In genomic region chr17:22268912-22269220, GRCh38 we compare ENCODE assay signal across 28 cellular contexts.
"Had no signal": no experiment of that assay in that cellular context is flagged by ENCODE, and none has a peak within 500 bp of the region (broad histone marks: within the 10 kb centered on the region; RNA-seq: fewer than 3 reads in every experiment).

No MANE protein-coding gene starts in this region.

- H3K4me2 ChIP-seq: smooth muscle cell had no signal

- H3K9ac ChIP-seq: parathyroid adenoma had no signal

- H3K4me3 ChIP-seq: ovary, psoas muscle, right lobe of liver, skin epidermis, smooth muscle cell, spleen, thoracic aorta, thyroid gland, tibial nerve, upper lobe of left lung, vagina had no signal

- FAIRE-seq: urothelium cell line had no signal

- H3K79me2 ChIP-seq: parathyroid adenoma had no signal

- H3K36me3 ChIP-seq: neutrophil, ovary, right lobe of liver, spleen, thoracic aorta, thyroid gland, tibial nerve, upper lobe of left lung, vagina had no signal

- H3K4me1 ChIP-seq: parathyroid adenoma, psoas muscle, right lobe of liver, spleen, thyroid gland, tibial nerve, upper lobe of left lung, vagina had no signal

- ATAC-seq: naive thymus-derived CD8-positive, alpha-beta T cell; natural killer cell treated with Interleukin-12 subunit alpha and Interleukin-12 subunit beta and Interleukin-15 and Interleukin-18, amount 100 ng/mL, for 72 hours; psoas muscle; right cardiac atrium; right lobe of liver; stimulated activated memory B cell treated with anti-CD40 and anti-IgM and Interleukin-4, amounts not matched to agents 10 μg/mL and 1 μg/mL and 100 μg/mL, for 72 hours; stimulated activated naive CD8-positive, alpha-beta T cell treated with anti-CD3 and anti-CD28 coated beads, Interleukin-15, amount 100 ng/mL, for 72 hours; stimulated activated naive CD8-positive, alpha-beta T cell treated with anti-CD3 and anti-CD28 coated beads, Interleukin-15, Interleukin-2, amounts not matched to agents 100 U/mL and 50 U/mL, for 24 hours had no signal

- DNase-seq: naive thymus-derived CD8-positive, alpha-beta T cell; nephron progenitor cell; nucleus accumbens; psoas muscle; right cardiac atrium; stimulated activated CD4-positive, alpha-beta T cell treated with anti-CD3 and anti-CD28 coated beads, Interleukin-12 subunit alpha, Interleukin-12 subunit beta, amount 100 ng/mL, for 4 hours; stimulated activated CD4-positive, alpha-beta T cell treated with anti-CD3 and anti-CD28 coated beads, Interleukin-1b, Interleukin-23, amount 100 ng/mL, for 48 hours; stimulated activated CD4-positive, alpha-beta T cell treated with anti-CD3 and anti-CD28 coated beads, Interleukin-4, amount 100 ng/mL, for 1 hour; stimulated activated CD4-positive, alpha-beta T cell treated with anti-CD3 and anti-CD28 coated beads, Interleukin-4, amount 100 ng/mL, for 4 hours; stimulated activated CD8-positive, alpha-beta memory T cell treated with anti-CD3 and anti-CD28 coated beads, Interleukin-4, amount 100 ng/mL, for 48 hours; stimulated activated naive CD4-positive, alpha-beta T cell; stimulated activated naive CD8-positive, alpha-beta T cell treated with anti-CD3 and anti-CD28 coated beads, Interleukin-15, amount 100 ng/mL, for 72 hours; stimulated activated naive CD8-positive, alpha-beta T cell treated with anti-CD3 and anti-CD28 coated beads, Interleukin-15, Interleukin-2, amounts not matched to agents 100 U/mL and 50 U/mL, for 24 hours; thyroid gland had no signal

- H3K9me3 ChIP-seq: neutrophil, ovary, psoas muscle, right lobe of liver, thoracic aorta, thyroid gland, vagina had no signal

- H3K27me3 ChIP-seq: neutrophil, ovary, right lobe of liver, spleen, thyroid gland, tibial nerve, upper lobe of left lung, vagina had no signal

- H3K27ac ChIP-seq: neutrophil, ovary, parathyroid adenoma, psoas muscle, right lobe of liver, skin epidermis, spleen, thoracic aorta, thyroid gland, tibial nerve, upper lobe of left lung, vagina had no signal

- H2AFZ ChIP-seq: parathyroid adenoma had no signal
